Comparison of ENCODE assay signal across 17 cellular contexts in genomic region chr3:61687663-61688306, GRCh38.
A peak's percentile ranks its signal among the peaks of the same experiment; 100 is the strongest.
DNase-seq lines count a peak whose midpoint lies in the region; TF ChIP-seq lines count a peak whose summit lies in the region.
"Had no signal": no experiment of that assay in that cellular context is flagged by ENCODE, and none has a peak within 500 bp of the region (broad histone marks: within the 10 kb centered on the region; RNA-seq: fewer than 3 reads in every experiment).

No MANE protein-coding gene starts in this region.

- 23 to 37% methylated on average over 3 to 5 of the region's 5 CpGs for WGBS in endodermal cell (ENCODE audit: insufficient coverage in 1 of 2, insufficient read length in 1 of 2), 2 experiments

- peak overlapping the region; percentile 84 for H3K27ac Mint-ChIP-seq in endodermal cell

- H3K36me3 ChIP-seq in HUES6 (ENCODE audit: control insufficient read depth, insufficient read depth, low read length) (peaks cover 8% of the 10 kb centered on the region; the same call in 1 of the 2 replicates), endodermal cell (ENCODE audit: control insufficient read depth, insufficient read depth, low read length) (no peaks in the 10 kb centered on the region), iPS-20b (ENCODE audit: insufficient read depth, low read depth, low read length) (peaks cover 7% of the 10 kb centered on the region; the same call in 1 of the 2 replicates), MG63 (no peaks in the 10 kb centered on the region)
- H3K36me3 ChIP-seq: stomach, upper lobe of left lung had no signal

- H3K27ac ChIP-seq in HUES6 (ENCODE audit: low read depth, low read length) (peak overlapping the region; percentile 79; the same call in 1 of the 2 replicates), endodermal cell (ENCODE audit: low read depth, low read length) (peak overlapping the region; percentile 83), iPS-20b (ENCODE audit: low read length) (no peak overlapping the region)
- H3K27ac ChIP-seq: C4-2B, upper lobe of left lung had no signal

- H3K4me1 ChIP-seq in HUES6 (ENCODE audit: control insufficient read depth, insufficient read depth, low read length) (peaks cover 98% of the 10 kb centered on the region), endodermal cell (ENCODE audit: control insufficient read depth, insufficient read depth, low read length) (peaks cover 19% of the 10 kb centered on the region), iPS-20b (ENCODE audit: insufficient read depth, low read length) (peaks cover 89% of the 10 kb centered on the region)

- no peak for DNase-seq in endodermal cell
- DNase-seq in retina, result peak; percentile 45
- DNase-seq in MG63, result no peak
- DNase-seq in 8988T, result no peak
- DNase-seq in HuH-7.5 (ENCODE audit: low spot score), result no peak
- DNase-seq: activated CD4-positive, alpha-beta T cell treated with anti-CD3 and anti-CD28 coated beads for 1 hour; activated naive CD4-positive, alpha-beta T cell treated with Interleukin-2 at 50 U/mL for 16 hours; activated T-cell treated with anti-CD3 and anti-CD28 coated beads, Interleukin-2, amount 50 U/mL, for 4 hours; cortex of kidney; NCI-H2171 treated with DMSO at 0.1 percent for 48 hours; NCI-H748 treated with DMSO at 0.1 percent for 48 hours; nucleus accumbens; stomach; upper lobe of left lung had no signal

- no peak for TF ChIP-seq CTCF in endodermal cell (conservative IDR thresholded peaks at IDR 0.05)

- no peaks in the 10 kb centered on the region for H3K27me3 Mint-ChIP-seq in endodermal cell (ENCODE audit: insufficient read depth)

- H3K27me3 ChIP-seq in HUES6 (ENCODE audit: control insufficient read depth, insufficient read depth, low read length), result no peaks in the 10 kb centered on the region
- H3K27me3 ChIP-seq in endodermal cell (ENCODE audit: control insufficient read depth, insufficient read depth, low read length, poor library complexity, severe bottlenecking), result no peaks in the 10 kb centered on the region
- H3K27me3 ChIP-seq in iPS-20b (ENCODE audit: insufficient read depth, low read length), result peaks cover 57% of the 10 kb centered on the region
- no peaks in the 10 kb centered on the region for H3K27me3 ChIP-seq in MG63
- H3K27me3 ChIP-seq: stomach, upper lobe of left lung had no signal

- H3K9ac ChIP-seq in HUES6 (ENCODE audit: low read length) (peak overlapping the region; percentile 70), endodermal cell (ENCODE audit: extremely low read depth, low read length, poor library complexity, severe bottlenecking) (no peak overlapping the region), iPS-20b (ENCODE audit: low read depth, low read length) (no peak overlapping the region)

- peaks cover 2% of the 10 kb centered on the region for H3K36me3 Mint-ChIP-seq in endodermal cell (ENCODE audit: low read depth)

- H3K4me1 Mint-ChIP-seq in endodermal cell, result peaks cover 76% of the 10 kb centered on the region

- H3K9me3 ChIP-seq in HUES6 (ENCODE audit: control insufficient read depth, insufficient read depth, low read depth, low read length) (no peaks in the 10 kb centered on the region), endodermal cell (ENCODE audit: control insufficient read depth, low read length) (no peaks in the 10 kb centered on the region), iPS-20b (ENCODE audit: insufficient read depth, low read depth, low read length) (no peaks in the 10 kb centered on the region), MG63 (no peaks in the 10 kb centered on the region)
- H3K9me3 ChIP-seq: stomach, upper lobe of left lung had no signal

- no peaks in the 10 kb centered on the region for H3K9me3 Mint-ChIP-seq in endodermal cell
- H3K9me3 Mint-ChIP-seq: activated T-cell treated with anti-CD3 and anti-CD28 coated beads, Interleukin-2, amount 50 U/mL, for 4 hours had no signal

- H3K4me3 Mint-ChIP-seq in endodermal cell, result no peak overlapping the region
- H3K4me3 Mint-ChIP-seq: activated T-cell treated with anti-CD3 and anti-CD28 coated beads, Interleukin-2, amount 50 U/mL, for 4 hours had no signal

- peak overlapping the region; percentile 2; the same call in 1 of the 2 replicates for H3K4me3 ChIP-seq in HUES6 (ENCODE audit: low read depth, low read length)
- peak overlapping the region; percentile 70 for H3K4me3 ChIP-seq in endodermal cell (ENCODE audit: low read length)
- H3K4me3 ChIP-seq in iPS-20b (ENCODE audit: low read length), result peak overlapping the region; percentile 43; the same call in 1 of the 2 replicates
- no peak overlapping the region for H3K4me3 ChIP-seq in MG63
- H3K4me3 ChIP-seq: stomach, upper lobe of left lung had no signal
